In genomic region chr6:145540741-145541140, GRCh38 we compare ENCODE assay signal across 25 cellular contexts.
DNase-seq lines count a peak whose midpoint lies in the region; ATAC-seq, FAIRE-seq and TF ChIP-seq lines count a peak whose summit lies in the region.
"Had no signal": no experiment of that assay in that cellular context is flagged by ENCODE, and none has a peak within 500 bp of the region (broad histone marks: within the 10 kb centered on the region; RNA-seq: fewer than 3 reads in every experiment).

No MANE protein-coding gene starts in this region.

- no peak overlapping the region for H3K27ac Mint-ChIP-seq in stimulated activated memory B cell treated with anti-CD40 and anti-IgM and Interleukin-4, amounts not matched to agents 10 μg/mL and 1 μg/mL and 100 μg/mL, for 72 hours
- H3K27ac Mint-ChIP-seq: CD14-positive monocyte; CD4-positive, alpha-beta T cell; CD8-positive, alpha-beta memory T cell; H9; HFFc6 had no signal

- no peaks in the 10 kb centered on the region for H3K27me3 Mint-ChIP-seq in stimulated activated memory B cell treated with anti-CD40 and anti-IgM and Interleukin-4, amounts not matched to agents 10 μg/mL and 1 μg/mL and 100 μg/mL, for 72 hours

- no peak for FAIRE-seq in bronchial epithelial cell (lab: Jason Lieb, UNC)
- FAIRE-seq: A549, D721Med, GM12891, GM18507 had no signal

- H3K27me3 ChIP-seq in bronchial epithelial cell (ENCODE audit: control insufficient read depth, insufficient read depth, low read length) = no peaks in the 10 kb centered on the region
- H3K27me3 ChIP-seq: BE2C; BLaER1 treated with 17β-estradiol and CSF1 and Interleukin-3, amounts not matched to agents 10 nM and 100 nM had no signal

- no peaks in the 10 kb centered on the region for H3K36me3 Mint-ChIP-seq in stimulated activated memory B cell treated with anti-CD40 and anti-IgM and Interleukin-4, amounts not matched to agents 10 μg/mL and 1 μg/mL and 100 μg/mL, for 72 hours
- H3K36me3 Mint-ChIP-seq: CD14-positive monocyte; CD8-positive, alpha-beta memory T cell had no signal

- no peak overlapping the region for H3K4me3 Mint-ChIP-seq in stimulated activated memory B cell treated with anti-CD40 and anti-IgM and Interleukin-4, amounts not matched to agents 10 μg/mL and 1 μg/mL and 100 μg/mL, for 72 hours
- H3K4me3 Mint-ChIP-seq: CD14-positive monocyte; CD4-positive, alpha-beta T cell; CD8-positive, alpha-beta memory T cell; H9; HFFc6 had no signal

- H3K36me3 ChIP-seq in bronchial epithelial cell (ENCODE audit: control insufficient read depth, insufficient read depth, low read length) = no peaks in the 10 kb centered on the region
- H3K36me3 ChIP-seq: BE2C; BLaER1 treated with 17β-estradiol and CSF1 and Interleukin-3, amounts not matched to agents 10 nM and 100 nM had no signal

- DNase-seq in ELR (ENCODE audit: low read depth) = peak; percentile 12
- DNase-seq in HCEC 1CT = peak; percentile 8
- peak; percentile 59 for DNase-seq in bronchial epithelial cell (ENCODE audit: low read depth)
- DNase-seq in fibroblast of mammary gland (ENCODE audit: low read depth) = peak; percentile 33
- DNase-seq in NOMO-1 treated with dmso at 0.1 percent for 144 hours (lab: John Stamatoyannopoulos, UW; ENCODE audit: unreplicated experiment) = no peak
- DNase-seq: 8988T; ACHN; AML-193; BE2C; CD4-positive, alpha-beta T cell; CD8-positive, alpha-beta memory T cell; DMS 273 treated with DMSO at 0.1 percent for 48 hours; DMS79; EL; GF-D8; H9; HFFc6 had no signal

- no peak for TF ChIP-seq CTCF in bronchial epithelial cell (IDR thresholded peaks at IDR 0.05; ENCODE audit: insufficient read depth, low read length, severe bottlenecking)
- TF ChIP-seq CTCF in fibroblast of mammary gland (conservative IDR thresholded peaks at IDR 0.05; ENCODE audit: control insufficient read depth, insufficient read depth, low read depth, low read length) = no peak

- no peak for ATAC-seq in GM18907 (IDR thresholded peaks at IDR 0.05; ENCODE audit: unreplicated experiment)
- no peak for ATAC-seq in stimulated activated memory B cell treated with anti-CD40 and anti-IgM and Interleukin-4, amounts not matched to agents 10 μg/mL and 1 μg/mL and 100 μg/mL, for 72 hours
- ATAC-seq: A549 had no signal

- H3K4me3 ChIP-seq in bronchial epithelial cell (ENCODE audit: low read depth, low read length) (no peak overlapping the region), fibroblast of mammary gland (ENCODE audit: control insufficient read depth, low read depth, low read length) (no peak overlapping the region)
- H3K4me3 ChIP-seq: A549; BLaER1 treated with 17β-estradiol and CSF1 and Interleukin-3, amounts not matched to agents 10 nM and 100 nM had no signal

- no peaks in the 10 kb centered on the region for H3K9me3 Mint-ChIP-seq in stimulated activated memory B cell treated with anti-CD40 and anti-IgM and Interleukin-4, amounts not matched to agents 10 μg/mL and 1 μg/mL and 100 μg/mL, for 72 hours
- H3K9me3 Mint-ChIP-seq: CD4-positive, alpha-beta T cell; H9; HFFc6 had no signal

- H3K4me1 Mint-ChIP-seq in stimulated activated memory B cell treated with anti-CD40 and anti-IgM and Interleukin-4, amounts not matched to agents 10 μg/mL and 1 μg/mL and 100 μg/mL, for 72 hours = no peaks in the 10 kb centered on the region
- H3K4me1 Mint-ChIP-seq: CD14-positive monocyte; CD8-positive, alpha-beta memory T cell had no signal
